In genomic region chr10:130915065-130915464, GRCh38 we compare ENCODE assay signal across 4 cellular contexts.
"Had no signal": no experiment of that assay in that cellular context is flagged by ENCODE, and none has a peak within 500 bp of the region (broad histone marks: within the 10 kb centered on the region; RNA-seq: fewer than 3 reads in every experiment).

No MANE protein-coding gene starts in this region.

- H3K27ac Mint-ChIP-seq: GM23338, H9 had no signal

- ATAC-seq: GM23338 had no signal

- H3K4me3 ChIP-seq: GM23338 had no signal

- H3K4me1 Mint-ChIP-seq: GM23338, H9 had no signal

- H3K4me3 Mint-ChIP-seq: GM23338, H9 had no signal

- DNase-seq: H9, HCEC 1CT, IMR-90 had no signal
